ENCODE assay signal across 1 cellular context in the genomic region with DNA sequence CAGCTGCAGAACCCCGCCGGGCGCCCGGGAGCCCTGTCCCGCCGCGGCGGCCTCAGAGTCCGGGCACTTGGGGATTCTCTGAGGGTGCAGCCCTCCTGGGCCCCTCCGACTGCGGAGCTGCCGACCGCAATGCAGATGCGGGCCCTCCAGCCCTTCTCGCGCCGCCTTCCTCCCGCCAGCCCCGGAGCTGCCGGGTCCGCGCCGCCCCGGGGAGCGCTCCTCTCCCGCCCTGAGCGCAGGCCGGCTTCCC.
TF ChIP-seq lines count a peak whose summit lies in the region.

No MANE protein-coding gene starts in this region.

TF ChIP-seq in A549, 52 proteins besides CTCF, POLR2A, EP300 and RAD21:
- TF ChIP-seq NR3C1 (IDR thresholded peaks at IDR 0.05): no peak
- TF ChIP-seq MYC (IDR thresholded peaks at IDR 0.05; ENCODE audit: borderline replicate concordance, low read length): no peak
- TF ChIP-seq RCOR1 (IDR thresholded peaks at IDR 0.05; ENCODE audit: low read depth, low read length): no peak
- no peak for TF ChIP-seq TP53 (CRISPR knock-in tag; IDR thresholded peaks at IDR 0.05)
- TF ChIP-seq RARB (CRISPR knock-in tag; IDR thresholded peaks at IDR 0.05): no peak
- TF ChIP-seq, protein P1, sequence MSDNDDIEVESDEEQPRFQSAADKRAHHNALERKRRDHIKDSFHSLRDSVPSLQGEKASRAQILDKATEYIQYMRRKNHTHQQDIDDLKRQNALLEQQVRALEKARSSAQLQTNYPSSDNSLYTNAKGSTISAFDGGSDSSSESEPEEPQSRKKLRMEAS (IDR thresholded peaks at IDR 0.05): no peak
- no peak for TF ChIP-seq EHF (CRISPR knock-in tag; IDR thresholded peaks at IDR 0.05)
- TF ChIP-seq JUN (IDR thresholded peaks at IDR 0.05): no peak
- TF ChIP-seq NFE2L2 (conservative IDR thresholded peaks at IDR 0.05; ENCODE audit: low read length): no peak
- TF ChIP-seq, protein P2, sequence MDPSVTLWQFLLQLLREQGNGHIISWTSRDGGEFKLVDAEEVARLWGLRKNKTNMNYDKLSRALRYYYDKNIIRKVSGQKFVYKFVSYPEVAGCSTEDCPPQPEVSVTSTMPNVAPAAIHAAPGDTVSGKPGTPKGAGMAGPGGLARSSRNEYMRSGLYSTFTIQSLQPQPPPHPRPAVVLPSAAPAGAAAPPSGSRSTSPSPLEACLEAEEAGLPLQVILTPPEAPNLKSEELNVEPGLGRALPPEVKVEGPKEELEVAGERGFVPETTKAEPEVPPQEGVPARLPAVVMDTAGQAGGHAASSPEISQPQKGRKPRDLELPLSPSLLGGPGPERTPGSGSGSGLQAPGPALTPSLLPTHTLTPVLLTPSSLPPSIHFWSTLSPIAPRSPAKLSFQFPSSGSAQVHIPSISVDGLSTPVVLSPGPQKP (IDR thresholded peaks at IDR 0.05; ENCODE audit: low read depth, low read length): no peak
- TF ChIP-seq, protein P3, sequence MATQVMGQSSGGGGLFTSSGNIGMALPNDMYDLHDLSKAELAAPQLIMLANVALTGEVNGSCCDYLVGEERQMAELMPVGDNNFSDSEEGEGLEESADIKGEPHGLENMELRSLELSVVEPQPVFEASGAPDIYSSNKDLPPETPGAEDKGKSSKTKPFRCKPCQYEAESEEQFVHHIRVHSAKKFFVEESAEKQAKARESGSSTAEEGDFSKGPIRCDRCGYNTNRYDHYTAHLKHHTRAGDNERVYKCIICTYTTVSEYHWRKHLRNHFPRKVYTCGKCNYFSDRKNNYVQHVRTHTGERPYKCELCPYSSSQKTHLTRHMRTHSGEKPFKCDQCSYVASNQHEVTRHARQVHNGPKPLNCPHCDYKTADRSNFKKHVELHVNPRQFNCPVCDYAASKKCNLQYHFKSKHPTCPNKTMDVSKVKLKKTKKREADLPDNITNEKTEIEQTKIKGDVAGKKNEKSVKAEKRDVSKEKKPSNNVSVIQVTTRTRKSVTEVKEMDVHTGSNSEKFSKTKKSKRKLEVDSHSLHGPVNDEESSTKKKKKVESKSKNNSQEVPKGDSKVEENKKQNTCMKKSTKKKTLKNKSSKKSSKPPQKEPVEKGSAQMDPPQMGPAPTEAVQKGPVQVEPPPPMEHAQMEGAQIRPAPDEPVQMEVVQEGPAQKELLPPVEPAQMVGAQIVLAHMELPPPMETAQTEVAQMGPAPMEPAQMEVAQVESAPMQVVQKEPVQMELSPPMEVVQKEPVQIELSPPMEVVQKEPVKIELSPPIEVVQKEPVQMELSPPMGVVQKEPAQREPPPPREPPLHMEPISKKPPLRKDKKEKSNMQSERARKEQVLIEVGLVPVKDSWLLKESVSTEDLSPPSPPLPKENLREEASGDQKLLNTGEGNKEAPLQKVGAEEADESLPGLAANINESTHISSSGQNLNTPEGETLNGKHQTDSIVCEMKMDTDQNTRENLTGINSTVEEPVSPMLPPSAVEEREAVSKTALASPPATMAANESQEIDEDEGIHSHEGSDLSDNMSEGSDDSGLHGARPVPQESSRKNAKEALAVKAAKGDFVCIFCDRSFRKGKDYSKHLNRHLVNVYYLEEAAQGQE (IDR thresholded peaks at IDR 0.05): no peak
- TF ChIP-seq SREBF2 (IDR thresholded peaks at IDR 0.05): no peak
- no peak for TF ChIP-seq GATA3 (IDR thresholded peaks at IDR 0.05; ENCODE audit: borderline replicate concordance)
- no peak for TF ChIP-seq MAFK (IDR thresholded peaks at IDR 0.05; ENCODE audit: partially characterized antibody)
- TF ChIP-seq ESRRA (IDR thresholded peaks at IDR 0.05; ENCODE audit: borderline replicate concordance, low read length): no peak
- TF ChIP-seq ZNF302 (CRISPR knock-in tag; IDR thresholded peaks at IDR 0.05): no peak
- TF ChIP-seq BHLHE40 (IDR thresholded peaks at IDR 0.05; ENCODE audit: low read depth, low read length): no peak
